Comparison of ENCODE assay signal across 11 cellular contexts in the genomic region with DNA sequence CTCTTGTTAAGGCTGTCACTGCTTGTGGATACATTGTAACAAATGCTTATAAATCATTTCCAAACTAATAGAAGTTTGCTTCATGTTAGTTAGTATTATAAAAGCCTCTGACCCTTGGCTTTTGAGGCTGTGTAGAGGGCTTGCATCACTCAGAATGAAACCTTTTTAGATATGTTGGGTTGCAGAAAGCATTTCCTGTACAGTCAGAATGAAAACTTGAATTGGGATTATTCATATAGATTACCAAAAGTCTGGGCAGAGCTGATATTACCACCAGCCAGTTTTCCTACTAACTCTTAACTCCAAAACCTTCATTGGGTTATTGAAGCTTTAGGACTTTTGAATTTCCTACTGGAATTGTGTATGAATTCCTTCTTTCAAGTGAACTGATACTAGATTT. TPM values are rescaled to one million over a fixed set of nuclear protein-coding genes. Genes with fewer than 3 reads are reported as not detected.
A peak's percentile ranks its signal among the peaks of the same experiment; 100 is the strongest.
DNase-seq lines count a peak whose midpoint lies in the region; ATAC-seq and TF ChIP-seq lines count a peak whose summit lies in the region.
"Had no signal": no experiment of that assay in that cellular context is flagged by ENCODE, and none has a peak within 500 bp of the region (broad histone marks: within the 10 kb centered on the region; RNA-seq: fewer than 3 reads in every experiment).

No MANE protein-coding gene starts in this region.

- peaks cover 52 to 100% (median 98%) of the 10 kb centered on the region in 11 experiments for H4K20me1 ChIP-seq in BLaER1 treated with 17β-estradiol and CSF1 and Interleukin-3, amounts not matched to agents 10 nM and 100 nM

- peaks cover 0 to 33% (median 11%) of the 10 kb centered on the region in 10 experiments; a peak in 14 of 20 replicates for H3K4me1 ChIP-seq in BLaER1 treated with 17β-estradiol and CSF1 and Interleukin-3, amounts not matched to agents 10 nM and 100 nM
- no peaks in the 10 kb centered on the region for H3K4me1 ChIP-seq in endodermal cell (ENCODE audit: control insufficient read depth, insufficient read depth, low read length)
- peaks cover 0 to 16% (median 1%) of the 10 kb centered on the region in 4 donors for H3K4me1 ChIP-seq in Peyer's patch

- no peak for TF ChIP-seq CTCF in activated CD8-positive, alpha-beta T cell treated with anti-CD3 and anti-CD28 coated beads for 36 hours (IDR thresholded peaks at IDR 0.05)
- no peak for TF ChIP-seq CTCF in endodermal cell (conservative IDR thresholded peaks at IDR 0.05)
- no peak for TF ChIP-seq CTCF in Peyer's patch (IDR thresholded peaks at IDR 0.05)

- no peak overlapping the region for H3K27ac ChIP-seq in BLaER1 treated with 17β-estradiol and CSF1 and Interleukin-3, amounts not matched to agents 10 nM and 100 nM
- H3K27ac ChIP-seq in endodermal cell (ENCODE audit: low read depth, low read length) = no peak overlapping the region
- H3K27ac ChIP-seq in Peyer's patch = no peak overlapping the region

- H3K27me3 ChIP-seq in BLaER1 treated with 17β-estradiol and CSF1 and Interleukin-3, amounts not matched to agents 10 nM and 100 nM = no peaks in the 10 kb centered on the region
- H3K27me3 ChIP-seq in endodermal cell (ENCODE audit: control insufficient read depth, insufficient read depth, low read length, poor library complexity, severe bottlenecking) = no peaks in the 10 kb centered on the region
- no peaks in the 10 kb centered on the region for H3K27me3 ChIP-seq in MG63
- no peaks in the 10 kb centered on the region for H3K27me3 ChIP-seq in Peyer's patch

- H3K36me3 ChIP-seq in BLaER1 treated with 17β-estradiol and CSF1 and Interleukin-3, amounts not matched to agents 10 nM and 100 nM = peaks cover 13 to 94% (median 65%) of the 10 kb centered on the region in 11 experiments
- H3K36me3 ChIP-seq in endodermal cell (ENCODE audit: control insufficient read depth, insufficient read depth, low read length) = peaks cover 46% of the 10 kb centered on the region
- H3K36me3 ChIP-seq in MG63 = peaks cover 25% of the 10 kb centered on the region
- peaks cover 0 to 11% (median 0%) of the 10 kb centered on the region in 3 donors for H3K36me3 ChIP-seq in Peyer's patch

- peak; percentile 40 for DNase-seq in activated CD8-positive, alpha-beta T cell treated with anti-CD3 and anti-CD28 coated beads for 36 hours
- DNase-seq in endodermal cell = no peak
- DNase-seq in G401 (ENCODE audit: low spot score) = no peak
- DNase-seq in MG63 = no peak
- no peak for DNase-seq in Peyer's patch
- DNase-seq: immature natural killer cell, right cardiac atrium, SHP77 treated with DMSO at 0.1 percent for 48 hours had no signal

- no peaks in the 10 kb centered on the region for H3K9me3 Mint-ChIP-seq in activated CD8-positive, alpha-beta T cell treated with anti-CD3 and anti-CD28 coated beads for 36 hours
- no peaks in the 10 kb centered on the region for H3K9me3 Mint-ChIP-seq in endodermal cell
- H3K9me3 Mint-ChIP-seq: immature natural killer cell had no signal

- H3K4me2 ChIP-seq in BLaER1 treated with 17β-estradiol and CSF1 and Interleukin-3, amounts not matched to agents 10 nM and 100 nM = peak overlapping the region in 6 of 11 experiments; percentile 19 to 63 (median 28); a peak in 10 of 22 replicates

- H3K4me3 ChIP-seq in BLaER1 treated with 17β-estradiol and CSF1 and Interleukin-3, amounts not matched to agents 10 nM and 100 nM = no peak overlapping the region
- H3K4me3 ChIP-seq in endodermal cell (ENCODE audit: low read length) = no peak overlapping the region
- no peak overlapping the region for H3K4me3 ChIP-seq in MG63
- H3K4me3 ChIP-seq in Peyer's patch = no peak overlapping the region

- peaks cover 47% of the 10 kb centered on the region for H3K36me3 Mint-ChIP-seq in activated CD8-positive, alpha-beta T cell treated with anti-CD3 and anti-CD28 coated beads for 36 hours (ENCODE audit: low read depth)
- peaks cover 31% of the 10 kb centered on the region for H3K36me3 Mint-ChIP-seq in endodermal cell (ENCODE audit: low read depth)

- H3K4me1 Mint-ChIP-seq in activated CD8-positive, alpha-beta T cell treated with anti-CD3 and anti-CD28 coated beads for 36 hours (ENCODE audit: low read depth) = peaks cover 72% of the 10 kb centered on the region
- peaks cover 18% of the 10 kb centered on the region for H3K4me1 Mint-ChIP-seq in endodermal cell

- POLR2A ChIA-PET in activated CD8-positive, alpha-beta T cell treated with anti-CD3 and anti-CD28 coated beads for 36 hours (lab: Charles Lee) = interaction anchor here (0.7 to 1.8 kb wide), 4 partner anchors 13 to 412 kb away, joined by 3 to 13 read pairs (median 4); a partner anchor contains a TSS

- H3K4me3 Mint-ChIP-seq in activated CD8-positive, alpha-beta T cell treated with anti-CD3 and anti-CD28 coated beads for 36 hours = no peak overlapping the region
- no peak overlapping the region for H3K4me3 Mint-ChIP-seq in endodermal cell
- H3K4me3 Mint-ChIP-seq: immature natural killer cell had no signal

- no peak for TF ChIP-seq POLR2A in Peyer's patch (IDR thresholded peaks at IDR 0.05)

- ATAC-seq in GM19023 (IDR thresholded peaks at IDR 0.05; ENCODE audit: unreplicated experiment) (peak; percentile 76), HG02943 (IDR thresholded peaks at IDR 0.05; ENCODE audit: low read depth, unreplicated experiment) (peak; percentile 70)
- ATAC-seq in activated CD8-positive, alpha-beta T cell treated with anti-CD3 and anti-CD28 coated beads for 36 hours = peak; percentile 78
- ATAC-seq: right cardiac atrium had no signal

- H3K27me3 Mint-ChIP-seq in activated CD8-positive, alpha-beta T cell treated with anti-CD3 and anti-CD28 coated beads for 36 hours = no peaks in the 10 kb centered on the region
- no peaks in the 10 kb centered on the region for H3K27me3 Mint-ChIP-seq in endodermal cell (ENCODE audit: insufficient read depth)

- CTCF ChIA-PET in activated CD8-positive, alpha-beta T cell treated with anti-CD3 and anti-CD28 coated beads for 36 hours (lab: Charles Lee) = interaction anchor here (0.9 to 1.7 kb wide), 9 partner anchors 10 to 250 kb away, joined by 3 to 5 read pairs (median 3); no protein-coding TSS in a partner anchor

- in situ Hi-C loops in G401 (cut with HindIII; ENCODE audit: low sequenced_read_pairs) = no loop called here

- H3K27ac Mint-ChIP-seq in activated CD8-positive, alpha-beta T cell treated with anti-CD3 and anti-CD28 coated beads for 36 hours = peak overlapping the region; percentile 59
- no peak overlapping the region for H3K27ac Mint-ChIP-seq in endodermal cell

- intact Hi-C loops in activated CD8-positive, alpha-beta T cell treated with anti-CD3 and anti-CD28 coated beads for 36 hours (cut with micrococcal nuclease) = loop anchor here (10.0 kb wide), 1 partner anchor 117 kb away; a partner anchor contains a TSS

- H3K9ac ChIP-seq in BLaER1 treated with 17β-estradiol and CSF1 and Interleukin-3, amounts not matched to agents 10 nM and 100 nM = no peak overlapping the region
- H3K9ac ChIP-seq in endodermal cell (ENCODE audit: extremely low read depth, low read length, poor library complexity, severe bottlenecking) = no peak overlapping the region

- no peaks in the 10 kb centered on the region for H3K9me3 ChIP-seq in BLaER1 treated with 17β-estradiol and CSF1 and Interleukin-3, amounts not matched to agents 10 nM and 100 nM (replicated peaks in 1 of 11)
- H3K9me3 ChIP-seq in endodermal cell (ENCODE audit: control insufficient read depth, low read length) (no peaks in the 10 kb centered on the region), MG63 (no peaks in the 10 kb centered on the region), Peyer's patch (no peaks in the 10 kb centered on the region)

RNA-seq across cellular contexts. Expression of a gene that starts 12.0 kb away (rescaled TPM):
- 10 to 100 TPM; 68.8 to 75.0 TPM for total RNA-seq in activated CD8-positive, alpha-beta T cell treated with anti-CD3 and anti-CD28 coated beads for 36 hours
- total RNA-seq in endodermal cell (10 to 100 TPM; 76.9 to 78.8 TPM), Peyer's patch (100 to 1,000 TPM in 1 of 4 donors, 10 to 100 TPM in 3; 46.6 to 110 (median 74.3) TPM)
- polyA plus RNA-seq in endodermal cell (2013, experiment 1 of 2) = 31.8 TPM
- polyA plus RNA-seq in endodermal cell (2013, experiment 2 of 2) = 34.7 TPM
- total RNA-seq in G401 (2014; rRNA removed; shearing (Covaris generic)) = 6.6 and 20.5 TPM in 2 replicates
- total RNA-seq in MG63 (2014; rRNA removed; shearing (Covaris generic); ENCODE audit: low replicate concordance) = 6.5 and 11.9 TPM in 2 replicates

RNA-seq across cellular contexts. Expression of a gene that starts 46.9 kb away (rescaled TPM):
- 100 to 1,000 TPM; 237 to 249 TPM for total RNA-seq in activated CD8-positive, alpha-beta T cell treated with anti-CD3 and anti-CD28 coated beads for 36 hours
- total RNA-seq in endodermal cell = 100 to 1,000 TPM; 214 to 283 TPM
- polyA plus RNA-seq in endodermal cell (2013, experiment 1 of 2) = 189 TPM
- polyA plus RNA-seq in endodermal cell (2013, experiment 2 of 2) = 171 TPM
- 146 and 244 TPM in 2 replicates for total RNA-seq in G401 (2014; rRNA removed; shearing (Covaris generic))
- total RNA-seq in MG63 (2014; rRNA removed; shearing (Covaris generic); ENCODE audit: low replicate concordance) = 113 and 709 TPM in 2 replicates
- 10 to 100 TPM; 38.5 to 89.8 (median 51.6) TPM for total RNA-seq in Peyer's patch
